1 cellular context compared by ENCODE assay signal in the genomic region with DNA sequence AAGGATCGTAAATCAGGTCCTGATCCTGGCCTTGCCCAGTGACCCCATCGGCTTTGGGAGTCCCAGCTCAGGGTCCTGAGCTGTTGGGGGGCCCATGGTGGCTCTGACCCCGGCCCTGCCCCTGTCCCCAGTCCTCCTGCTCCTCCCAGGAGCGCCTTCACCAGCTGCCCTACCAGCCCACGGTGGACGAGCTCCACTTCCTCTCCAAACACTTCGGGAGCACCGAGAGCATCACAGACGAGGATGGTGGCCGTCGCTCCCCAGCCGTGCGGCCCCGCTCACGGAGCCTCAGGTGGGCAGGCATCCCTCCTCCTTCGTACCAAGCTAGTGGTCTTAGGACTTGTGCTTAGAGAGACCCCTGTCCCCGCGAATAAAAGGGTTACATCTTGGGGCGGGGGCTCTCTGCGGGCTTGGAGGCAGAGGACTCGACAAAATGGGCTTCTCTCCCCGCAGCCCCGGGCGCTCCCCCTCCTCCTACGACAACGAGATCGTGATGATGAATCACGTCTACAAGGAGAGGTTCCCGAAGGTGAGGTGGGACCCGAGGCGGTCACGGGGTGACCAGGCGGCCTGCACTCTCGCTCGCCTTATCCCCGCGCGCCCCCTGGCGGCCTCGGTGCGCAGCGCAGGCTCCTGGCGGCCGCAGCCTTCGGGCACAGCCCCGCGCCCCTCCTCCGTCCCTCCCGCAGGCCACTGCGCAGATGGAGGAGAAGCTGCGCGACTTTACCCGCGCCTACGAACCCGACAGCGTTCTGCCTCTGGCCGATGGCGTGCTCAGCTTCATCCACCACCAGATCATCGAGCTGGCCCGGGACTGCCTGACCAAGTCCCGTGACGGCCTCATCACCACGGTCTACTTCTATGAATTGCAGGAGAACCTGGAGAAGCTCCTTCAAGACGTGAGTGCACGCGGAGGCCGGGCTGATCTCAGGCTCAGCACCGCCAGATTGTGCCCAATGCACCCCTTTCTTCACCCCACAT.
TF ChIP-seq lines count a peak whose summit lies in the region.

No MANE protein-coding gene starts in this region.

TF ChIP-seq in K562, 482 proteins besides CTCF, POLR2A, EP300 and RAD21 (continued from another document and continues in another):
- TF ChIP-seq, protein P1, sequence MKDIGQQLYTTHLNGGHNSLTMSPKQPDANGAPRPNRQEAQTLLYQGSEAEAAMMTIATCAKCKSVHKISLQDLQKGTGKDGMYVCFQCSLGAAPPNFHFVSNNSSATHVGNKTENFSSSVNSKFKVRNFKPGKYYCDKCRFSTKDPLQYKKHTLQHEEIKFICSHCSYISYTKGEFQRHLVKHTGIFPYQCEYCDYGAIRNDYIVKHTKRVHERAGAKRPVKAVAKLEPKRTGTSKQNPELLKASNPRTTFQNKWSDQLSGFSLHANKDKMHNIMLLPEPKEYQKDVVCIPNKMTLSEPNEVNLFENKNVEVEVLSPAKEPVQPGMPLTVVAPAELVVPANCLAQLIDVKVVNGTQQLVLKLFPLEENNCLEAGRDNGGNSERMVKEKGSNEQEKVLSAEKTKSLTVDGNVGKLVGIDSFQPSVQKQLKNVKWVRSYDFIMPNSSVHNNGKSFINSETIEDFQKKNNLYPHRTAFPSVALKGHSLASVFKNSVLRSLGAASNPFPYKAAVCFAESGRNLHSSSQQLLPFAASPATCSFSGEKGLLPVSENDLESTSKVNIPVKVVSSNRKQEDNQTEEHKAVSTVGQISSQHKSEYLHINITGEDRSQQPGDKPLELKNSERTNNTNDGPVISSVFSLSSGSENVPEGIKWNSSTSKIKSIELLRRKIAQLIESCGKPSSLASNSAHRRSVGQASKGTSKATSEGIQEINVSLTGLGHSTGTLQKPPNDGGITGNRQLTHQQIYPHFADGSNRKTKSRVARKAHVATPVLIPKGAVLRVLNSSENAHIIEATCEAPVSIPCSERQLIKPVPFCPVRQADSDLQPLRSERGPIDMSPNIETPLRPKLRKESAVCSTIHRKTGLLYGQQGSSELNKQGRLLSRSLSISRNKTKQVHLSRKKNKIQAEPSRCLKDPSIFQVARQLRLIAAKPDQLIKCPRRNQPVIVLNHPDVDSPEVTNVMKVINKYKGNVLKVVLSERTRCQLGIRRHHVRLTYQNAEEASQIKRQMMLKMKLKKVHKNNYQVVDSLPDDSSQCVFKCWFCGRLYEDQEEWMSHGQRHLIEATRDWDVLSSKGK (CRISPR knock-in tag; IDR thresholded peaks at IDR 0.05), result no peak
- TF ChIP-seq, protein P2, sequence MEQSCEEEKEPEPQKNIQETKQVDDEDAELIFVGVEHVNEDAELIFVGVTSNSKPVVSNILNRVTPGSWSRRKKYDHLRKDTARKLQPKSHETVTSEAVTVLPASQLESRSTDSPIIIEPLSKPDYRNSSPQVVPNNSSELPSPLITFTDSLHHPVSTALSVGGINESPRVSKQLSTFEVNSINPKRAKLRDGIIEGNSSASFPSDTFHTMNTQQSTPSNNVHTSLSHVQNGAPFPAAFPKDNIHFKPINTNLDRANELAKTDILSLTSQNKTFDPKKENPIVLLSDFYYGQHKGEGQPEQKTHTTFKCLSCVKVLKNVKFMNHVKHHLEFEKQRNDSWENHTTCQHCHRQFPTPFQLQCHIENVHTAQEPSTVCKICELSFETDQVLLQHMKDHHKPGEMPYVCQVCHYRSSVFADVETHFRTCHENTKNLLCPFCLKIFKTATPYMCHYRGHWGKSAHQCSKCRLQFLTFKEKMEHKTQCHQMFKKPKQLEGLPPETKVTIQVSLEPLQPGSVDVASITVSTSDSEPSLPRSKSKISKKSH (CRISPR knock-in tag; IDR thresholded peaks at IDR 0.05), result no peak
- TF ChIP-seq ZNF707 (CRISPR knock-in tag; conservative IDR thresholded peaks at IDR 0.05) (no peak), GTF2A2 (tag; IDR thresholded peaks at IDR 0.05) (no peak), ZNF134 (CRISPR knock-in tag; conservative IDR thresholded peaks at IDR 0.05) (no peak), CBX8 (IDR thresholded peaks at IDR 0.05; ENCODE audit: borderline replicate concordance, extremely low read depth, low read depth, low read length, poor library complexity, severe bottlenecking) (no peak), ZNF165 (CRISPR knock-in tag; IDR thresholded peaks at IDR 0.05; ENCODE audit: borderline replicate concordance) (no peak), PRMT5 (CRISPR knock-in tag; IDR thresholded peaks at IDR 0.05) (no peak), NFYB (IDR thresholded peaks at IDR 0.05; ENCODE audit: extremely low read depth, insufficient read length) (no peak), SRSF7 (optimal IDR thresholded peaks at IDR 0.05; ENCODE audit: low read depth, low read length) (no peak), ZZZ3 (IDR thresholded peaks at IDR 0.05) (no peak), ZNF311 (CRISPR knock-in tag; IDR thresholded peaks at IDR 0.05) (no peak), HIVEP1 (CRISPR knock-in tag; IDR thresholded peaks at IDR 0.05) (no peak), TCF7 (IDR thresholded peaks at IDR 0.05; ENCODE audit: borderline replicate concordance) (no peak), SIRT6 (IDR thresholded peaks at IDR 0.05; ENCODE audit: low read depth, low read length) (no peak), KLF16 (IDR thresholded peaks at IDR 0.05) (no peak), EP400 (IDR thresholded peaks at IDR 0.05) (no peak), CBX2 (IDR thresholded peaks at IDR 0.05; ENCODE audit: insufficient read depth, low read length, poor library complexity, severe bottlenecking) (no peak), TRIM24 (IDR thresholded peaks at IDR 0.05) (peak in 1 of 2 experiments; percentile 20; a peak in 1 of 4 replicates), SREBF2 (CRISPR knock-in tag; IDR thresholded peaks at IDR 0.05) (no peak), MXI1 (IDR thresholded peaks at IDR 0.05; ENCODE audit: low read depth, low read length) (no peak)
- TF ChIP-seq, protein P3, sequence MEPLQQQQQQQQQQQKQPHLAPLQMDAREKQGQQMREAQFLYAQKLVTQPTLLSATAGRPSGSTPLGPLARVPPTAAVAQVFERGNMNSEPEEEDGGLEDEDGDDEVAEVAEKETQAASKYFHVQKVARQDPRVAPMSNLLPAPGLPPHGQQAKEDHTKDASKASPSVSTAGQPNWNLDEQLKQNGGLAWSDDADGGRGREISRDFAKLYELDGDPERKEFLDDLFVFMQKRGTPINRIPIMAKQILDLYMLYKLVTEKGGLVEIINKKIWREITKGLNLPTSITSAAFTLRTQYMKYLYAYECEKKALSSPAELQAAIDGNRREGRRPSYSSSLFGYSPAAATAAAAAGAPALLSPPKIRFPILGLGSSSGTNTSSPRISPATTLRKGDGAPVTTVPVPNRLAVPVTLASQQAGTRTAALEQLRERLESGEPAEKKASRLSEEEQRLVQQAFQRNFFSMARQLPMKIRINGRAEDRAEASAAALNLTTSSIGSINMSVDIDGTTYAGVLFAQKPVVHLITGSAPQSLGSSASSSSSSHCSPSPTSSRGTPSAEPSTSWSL (CRISPR knock-in tag; IDR thresholded peaks at IDR 0.05; ENCODE audit: borderline replicate concordance), result no peak
- TF ChIP-seq, protein P4, sequence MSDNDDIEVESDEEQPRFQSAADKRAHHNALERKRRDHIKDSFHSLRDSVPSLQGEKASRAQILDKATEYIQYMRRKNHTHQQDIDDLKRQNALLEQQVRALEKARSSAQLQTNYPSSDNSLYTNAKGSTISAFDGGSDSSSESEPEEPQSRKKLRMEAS (CRISPR knock-in tag; IDR thresholded peaks at IDR 0.05), result peak; percentile 88
- TF ChIP-seq, protein P5, sequence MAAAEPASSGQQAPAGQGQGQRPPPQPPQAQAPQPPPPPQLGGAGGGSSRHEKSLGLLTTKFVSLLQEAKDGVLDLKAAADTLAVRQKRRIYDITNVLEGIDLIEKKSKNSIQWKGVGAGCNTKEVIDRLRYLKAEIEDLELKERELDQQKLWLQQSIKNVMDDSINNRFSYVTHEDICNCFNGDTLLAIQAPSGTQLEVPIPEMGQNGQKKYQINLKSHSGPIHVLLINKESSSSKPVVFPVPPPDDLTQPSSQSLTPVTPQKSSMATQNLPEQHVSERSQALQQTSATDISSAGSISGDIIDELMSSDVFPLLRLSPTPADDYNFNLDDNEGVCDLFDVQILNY (CRISPR knock-in tag; IDR thresholded peaks at IDR 0.05), result no peak
- TF ChIP-seq, protein P6, sequence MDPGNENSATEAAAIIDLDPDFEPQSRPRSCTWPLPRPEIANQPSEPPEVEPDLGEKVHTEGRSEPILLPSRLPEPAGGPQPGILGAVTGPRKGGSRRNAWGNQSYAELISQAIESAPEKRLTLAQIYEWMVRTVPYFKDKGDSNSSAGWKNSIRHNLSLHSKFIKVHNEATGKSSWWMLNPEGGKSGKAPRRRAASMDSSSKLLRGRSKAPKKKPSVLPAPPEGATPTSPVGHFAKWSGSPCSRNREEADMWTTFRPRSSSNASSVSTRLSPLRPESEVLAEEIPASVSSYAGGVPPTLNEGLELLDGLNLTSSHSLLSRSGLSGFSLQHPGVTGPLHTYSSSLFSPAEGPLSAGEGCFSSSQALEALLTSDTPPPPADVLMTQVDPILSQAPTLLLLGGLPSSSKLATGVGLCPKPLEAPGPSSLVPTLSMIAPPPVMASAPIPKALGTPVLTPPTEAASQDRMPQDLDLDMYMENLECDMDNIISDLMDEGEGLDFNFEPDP (CRISPR knock-in tag; IDR thresholded peaks at IDR 0.05), result no peak
- TF ChIP-seq, protein P7, sequence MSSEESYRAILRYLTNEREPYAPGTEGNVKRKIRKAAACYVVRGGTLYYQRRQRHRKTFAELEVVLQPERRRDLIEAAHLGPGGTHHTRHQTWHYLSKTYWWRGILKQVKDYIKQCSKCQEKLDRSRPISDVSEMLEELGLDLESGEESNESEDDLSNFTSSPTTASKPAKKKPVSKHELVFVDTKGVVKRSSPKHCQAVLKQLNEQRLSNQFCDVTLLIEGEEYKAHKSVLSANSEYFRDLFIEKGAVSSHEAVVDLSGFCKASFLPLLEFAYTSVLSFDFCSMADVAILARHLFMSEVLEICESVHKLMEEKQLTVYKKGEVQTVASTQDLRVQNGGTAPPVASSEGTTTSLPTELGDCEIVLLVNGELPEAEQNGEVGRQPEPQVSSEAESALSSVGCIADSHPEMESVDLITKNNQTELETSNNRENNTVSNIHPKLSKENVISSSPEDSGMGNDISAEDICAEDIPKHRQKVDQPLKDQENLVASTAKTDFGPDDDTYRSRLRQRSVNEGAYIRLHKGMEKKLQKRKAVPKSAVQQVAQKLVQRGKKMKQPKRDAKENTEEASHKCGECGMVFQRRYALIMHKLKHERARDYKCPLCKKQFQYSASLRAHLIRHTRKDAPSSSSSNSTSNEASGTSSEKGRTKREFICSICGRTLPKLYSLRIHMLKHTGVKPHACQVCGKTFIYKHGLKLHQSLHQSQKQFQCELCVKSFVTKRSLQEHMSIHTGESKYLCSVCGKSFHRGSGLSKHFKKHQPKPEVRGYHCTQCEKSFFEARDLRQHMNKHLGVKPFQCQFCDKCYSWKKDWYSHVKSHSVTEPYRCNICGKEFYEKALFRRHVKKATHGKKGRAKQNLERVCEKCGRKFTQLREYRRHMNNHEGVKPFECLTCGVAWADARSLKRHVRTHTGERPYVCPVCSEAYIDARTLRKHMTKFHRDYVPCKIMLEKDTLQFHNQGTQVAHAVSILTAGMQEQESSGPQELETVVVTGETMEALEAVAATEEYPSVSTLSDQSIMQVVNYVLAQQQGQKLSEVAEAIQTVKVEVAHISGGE (CRISPR knock-in tag; IDR thresholded peaks at IDR 0.05), result no peak
- TF ChIP-seq, protein P8, sequence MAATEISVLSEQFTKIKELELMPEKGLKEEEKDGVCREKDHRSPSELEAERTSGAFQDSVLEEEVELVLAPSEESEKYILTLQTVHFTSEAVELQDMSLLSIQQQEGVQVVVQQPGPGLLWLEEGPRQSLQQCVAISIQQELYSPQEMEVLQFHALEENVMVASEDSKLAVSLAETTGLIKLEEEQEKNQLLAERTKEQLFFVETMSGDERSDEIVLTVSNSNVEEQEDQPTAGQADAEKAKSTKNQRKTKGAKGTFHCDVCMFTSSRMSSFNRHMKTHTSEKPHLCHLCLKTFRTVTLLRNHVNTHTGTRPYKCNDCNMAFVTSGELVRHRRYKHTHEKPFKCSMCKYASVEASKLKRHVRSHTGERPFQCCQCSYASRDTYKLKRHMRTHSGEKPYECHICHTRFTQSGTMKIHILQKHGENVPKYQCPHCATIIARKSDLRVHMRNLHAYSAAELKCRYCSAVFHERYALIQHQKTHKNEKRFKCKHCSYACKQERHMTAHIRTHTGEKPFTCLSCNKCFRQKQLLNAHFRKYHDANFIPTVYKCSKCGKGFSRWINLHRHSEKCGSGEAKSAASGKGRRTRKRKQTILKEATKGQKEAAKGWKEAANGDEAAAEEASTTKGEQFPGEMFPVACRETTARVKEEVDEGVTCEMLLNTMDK (IDR thresholded peaks at IDR 0.05; ENCODE audit: borderline replicate concordance, insufficient read depth, low read depth, low read length, poor library complexity, severe bottlenecking), result peak; percentile 86
- TF ChIP-seq, protein P9, sequence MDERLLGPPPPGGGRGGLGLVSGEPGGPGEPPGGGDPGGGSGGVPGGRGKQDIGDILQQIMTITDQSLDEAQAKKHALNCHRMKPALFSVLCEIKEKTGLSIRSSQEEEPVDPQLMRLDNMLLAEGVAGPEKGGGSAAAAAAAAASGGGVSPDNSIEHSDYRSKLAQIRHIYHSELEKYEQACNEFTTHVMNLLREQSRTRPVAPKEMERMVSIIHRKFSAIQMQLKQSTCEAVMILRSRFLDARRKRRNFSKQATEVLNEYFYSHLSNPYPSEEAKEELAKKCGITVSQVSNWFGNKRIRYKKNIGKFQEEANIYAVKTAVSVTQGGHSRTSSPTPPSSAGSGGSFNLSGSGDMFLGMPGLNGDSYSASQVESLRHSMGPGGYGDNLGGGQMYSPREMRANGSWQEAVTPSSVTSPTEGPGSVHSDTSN (CRISPR knock-in tag; IDR thresholded peaks at IDR 0.05; ENCODE audit: low read depth), result no peak
- TF ChIP-seq, protein P9 (tag; conservative IDR thresholded peaks at IDR 0.05; ENCODE audit: low read depth), result no peak
- TF ChIP-seq, protein P10, sequence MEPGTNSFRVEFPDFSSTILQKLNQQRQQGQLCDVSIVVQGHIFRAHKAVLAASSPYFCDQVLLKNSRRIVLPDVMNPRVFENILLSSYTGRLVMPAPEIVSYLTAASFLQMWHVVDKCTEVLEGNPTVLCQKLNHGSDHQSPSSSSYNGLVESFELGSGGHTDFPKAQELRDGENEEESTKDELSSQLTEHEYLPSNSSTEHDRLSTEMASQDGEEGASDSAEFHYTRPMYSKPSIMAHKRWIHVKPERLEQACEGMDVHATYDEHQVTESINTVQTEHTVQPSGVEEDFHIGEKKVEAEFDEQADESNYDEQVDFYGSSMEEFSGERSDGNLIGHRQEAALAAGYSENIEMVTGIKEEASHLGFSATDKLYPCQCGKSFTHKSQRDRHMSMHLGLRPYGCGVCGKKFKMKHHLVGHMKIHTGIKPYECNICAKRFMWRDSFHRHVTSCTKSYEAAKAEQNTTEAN (CRISPR knock-in tag; IDR thresholded peaks at IDR 0.05), result no peak
